Comparison of ENCODE assay signal across 2 cellular contexts in the genomic region with DNA sequence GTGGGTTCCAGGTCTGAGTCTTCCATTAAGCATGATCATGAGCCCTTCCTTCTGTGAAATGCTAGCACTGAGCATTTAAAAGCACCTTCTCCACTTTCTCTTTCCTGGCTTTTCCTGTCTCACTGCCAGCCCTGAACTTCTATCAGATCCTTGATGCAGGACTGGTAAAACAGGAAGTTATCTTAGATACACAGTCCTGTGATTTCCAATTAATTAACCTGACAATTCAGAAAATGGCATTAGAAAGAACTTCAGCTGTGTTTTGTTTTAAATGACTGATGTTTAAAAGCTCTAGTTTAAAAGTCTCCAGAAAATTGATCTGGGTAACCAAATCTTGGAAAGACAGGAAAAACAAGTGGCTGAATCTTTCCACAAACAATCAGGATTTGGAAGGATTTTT.
TF ChIP-seq lines count a peak whose summit lies in the region.

No MANE protein-coding gene starts in this region.

TF ChIP-seq in IMR-90, 13 proteins besides CTCF, POLR2A, EP300 and RAD21:
- TF ChIP-seq, protein P1, sequence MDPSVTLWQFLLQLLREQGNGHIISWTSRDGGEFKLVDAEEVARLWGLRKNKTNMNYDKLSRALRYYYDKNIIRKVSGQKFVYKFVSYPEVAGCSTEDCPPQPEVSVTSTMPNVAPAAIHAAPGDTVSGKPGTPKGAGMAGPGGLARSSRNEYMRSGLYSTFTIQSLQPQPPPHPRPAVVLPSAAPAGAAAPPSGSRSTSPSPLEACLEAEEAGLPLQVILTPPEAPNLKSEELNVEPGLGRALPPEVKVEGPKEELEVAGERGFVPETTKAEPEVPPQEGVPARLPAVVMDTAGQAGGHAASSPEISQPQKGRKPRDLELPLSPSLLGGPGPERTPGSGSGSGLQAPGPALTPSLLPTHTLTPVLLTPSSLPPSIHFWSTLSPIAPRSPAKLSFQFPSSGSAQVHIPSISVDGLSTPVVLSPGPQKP (IDR thresholded peaks at IDR 0.05; ENCODE audit: borderline replicate concordance, low read depth, low read length): no peak
TF ChIP-seq in IMR-90: peak in this region for 0.

TF ChIP-seq in GM23338, 12 proteins besides CTCF, POLR2A, EP300 and RAD21:
- TF ChIP-seq, protein P2, sequence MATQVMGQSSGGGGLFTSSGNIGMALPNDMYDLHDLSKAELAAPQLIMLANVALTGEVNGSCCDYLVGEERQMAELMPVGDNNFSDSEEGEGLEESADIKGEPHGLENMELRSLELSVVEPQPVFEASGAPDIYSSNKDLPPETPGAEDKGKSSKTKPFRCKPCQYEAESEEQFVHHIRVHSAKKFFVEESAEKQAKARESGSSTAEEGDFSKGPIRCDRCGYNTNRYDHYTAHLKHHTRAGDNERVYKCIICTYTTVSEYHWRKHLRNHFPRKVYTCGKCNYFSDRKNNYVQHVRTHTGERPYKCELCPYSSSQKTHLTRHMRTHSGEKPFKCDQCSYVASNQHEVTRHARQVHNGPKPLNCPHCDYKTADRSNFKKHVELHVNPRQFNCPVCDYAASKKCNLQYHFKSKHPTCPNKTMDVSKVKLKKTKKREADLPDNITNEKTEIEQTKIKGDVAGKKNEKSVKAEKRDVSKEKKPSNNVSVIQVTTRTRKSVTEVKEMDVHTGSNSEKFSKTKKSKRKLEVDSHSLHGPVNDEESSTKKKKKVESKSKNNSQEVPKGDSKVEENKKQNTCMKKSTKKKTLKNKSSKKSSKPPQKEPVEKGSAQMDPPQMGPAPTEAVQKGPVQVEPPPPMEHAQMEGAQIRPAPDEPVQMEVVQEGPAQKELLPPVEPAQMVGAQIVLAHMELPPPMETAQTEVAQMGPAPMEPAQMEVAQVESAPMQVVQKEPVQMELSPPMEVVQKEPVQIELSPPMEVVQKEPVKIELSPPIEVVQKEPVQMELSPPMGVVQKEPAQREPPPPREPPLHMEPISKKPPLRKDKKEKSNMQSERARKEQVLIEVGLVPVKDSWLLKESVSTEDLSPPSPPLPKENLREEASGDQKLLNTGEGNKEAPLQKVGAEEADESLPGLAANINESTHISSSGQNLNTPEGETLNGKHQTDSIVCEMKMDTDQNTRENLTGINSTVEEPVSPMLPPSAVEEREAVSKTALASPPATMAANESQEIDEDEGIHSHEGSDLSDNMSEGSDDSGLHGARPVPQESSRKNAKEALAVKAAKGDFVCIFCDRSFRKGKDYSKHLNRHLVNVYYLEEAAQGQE (IDR thresholded peaks at IDR 0.05; ENCODE audit: unreplicated experiment): no peak
- no peak for TF ChIP-seq STAT1 (IDR thresholded peaks at IDR 0.05; ENCODE audit: unreplicated experiment)
- TF ChIP-seq ZNF114 (CRISPR knock-in tag; IDR thresholded peaks at IDR 0.05): no peak
- no peak for TF ChIP-seq EZH2 (IDR thresholded peaks at IDR 0.05; ENCODE audit: low read depth, unreplicated experiment)
- TF ChIP-seq ZNF331 (CRISPR knock-in tag; IDR thresholded peaks at IDR 0.05; ENCODE audit: low read depth): no peak
- TF ChIP-seq, protein P3, sequence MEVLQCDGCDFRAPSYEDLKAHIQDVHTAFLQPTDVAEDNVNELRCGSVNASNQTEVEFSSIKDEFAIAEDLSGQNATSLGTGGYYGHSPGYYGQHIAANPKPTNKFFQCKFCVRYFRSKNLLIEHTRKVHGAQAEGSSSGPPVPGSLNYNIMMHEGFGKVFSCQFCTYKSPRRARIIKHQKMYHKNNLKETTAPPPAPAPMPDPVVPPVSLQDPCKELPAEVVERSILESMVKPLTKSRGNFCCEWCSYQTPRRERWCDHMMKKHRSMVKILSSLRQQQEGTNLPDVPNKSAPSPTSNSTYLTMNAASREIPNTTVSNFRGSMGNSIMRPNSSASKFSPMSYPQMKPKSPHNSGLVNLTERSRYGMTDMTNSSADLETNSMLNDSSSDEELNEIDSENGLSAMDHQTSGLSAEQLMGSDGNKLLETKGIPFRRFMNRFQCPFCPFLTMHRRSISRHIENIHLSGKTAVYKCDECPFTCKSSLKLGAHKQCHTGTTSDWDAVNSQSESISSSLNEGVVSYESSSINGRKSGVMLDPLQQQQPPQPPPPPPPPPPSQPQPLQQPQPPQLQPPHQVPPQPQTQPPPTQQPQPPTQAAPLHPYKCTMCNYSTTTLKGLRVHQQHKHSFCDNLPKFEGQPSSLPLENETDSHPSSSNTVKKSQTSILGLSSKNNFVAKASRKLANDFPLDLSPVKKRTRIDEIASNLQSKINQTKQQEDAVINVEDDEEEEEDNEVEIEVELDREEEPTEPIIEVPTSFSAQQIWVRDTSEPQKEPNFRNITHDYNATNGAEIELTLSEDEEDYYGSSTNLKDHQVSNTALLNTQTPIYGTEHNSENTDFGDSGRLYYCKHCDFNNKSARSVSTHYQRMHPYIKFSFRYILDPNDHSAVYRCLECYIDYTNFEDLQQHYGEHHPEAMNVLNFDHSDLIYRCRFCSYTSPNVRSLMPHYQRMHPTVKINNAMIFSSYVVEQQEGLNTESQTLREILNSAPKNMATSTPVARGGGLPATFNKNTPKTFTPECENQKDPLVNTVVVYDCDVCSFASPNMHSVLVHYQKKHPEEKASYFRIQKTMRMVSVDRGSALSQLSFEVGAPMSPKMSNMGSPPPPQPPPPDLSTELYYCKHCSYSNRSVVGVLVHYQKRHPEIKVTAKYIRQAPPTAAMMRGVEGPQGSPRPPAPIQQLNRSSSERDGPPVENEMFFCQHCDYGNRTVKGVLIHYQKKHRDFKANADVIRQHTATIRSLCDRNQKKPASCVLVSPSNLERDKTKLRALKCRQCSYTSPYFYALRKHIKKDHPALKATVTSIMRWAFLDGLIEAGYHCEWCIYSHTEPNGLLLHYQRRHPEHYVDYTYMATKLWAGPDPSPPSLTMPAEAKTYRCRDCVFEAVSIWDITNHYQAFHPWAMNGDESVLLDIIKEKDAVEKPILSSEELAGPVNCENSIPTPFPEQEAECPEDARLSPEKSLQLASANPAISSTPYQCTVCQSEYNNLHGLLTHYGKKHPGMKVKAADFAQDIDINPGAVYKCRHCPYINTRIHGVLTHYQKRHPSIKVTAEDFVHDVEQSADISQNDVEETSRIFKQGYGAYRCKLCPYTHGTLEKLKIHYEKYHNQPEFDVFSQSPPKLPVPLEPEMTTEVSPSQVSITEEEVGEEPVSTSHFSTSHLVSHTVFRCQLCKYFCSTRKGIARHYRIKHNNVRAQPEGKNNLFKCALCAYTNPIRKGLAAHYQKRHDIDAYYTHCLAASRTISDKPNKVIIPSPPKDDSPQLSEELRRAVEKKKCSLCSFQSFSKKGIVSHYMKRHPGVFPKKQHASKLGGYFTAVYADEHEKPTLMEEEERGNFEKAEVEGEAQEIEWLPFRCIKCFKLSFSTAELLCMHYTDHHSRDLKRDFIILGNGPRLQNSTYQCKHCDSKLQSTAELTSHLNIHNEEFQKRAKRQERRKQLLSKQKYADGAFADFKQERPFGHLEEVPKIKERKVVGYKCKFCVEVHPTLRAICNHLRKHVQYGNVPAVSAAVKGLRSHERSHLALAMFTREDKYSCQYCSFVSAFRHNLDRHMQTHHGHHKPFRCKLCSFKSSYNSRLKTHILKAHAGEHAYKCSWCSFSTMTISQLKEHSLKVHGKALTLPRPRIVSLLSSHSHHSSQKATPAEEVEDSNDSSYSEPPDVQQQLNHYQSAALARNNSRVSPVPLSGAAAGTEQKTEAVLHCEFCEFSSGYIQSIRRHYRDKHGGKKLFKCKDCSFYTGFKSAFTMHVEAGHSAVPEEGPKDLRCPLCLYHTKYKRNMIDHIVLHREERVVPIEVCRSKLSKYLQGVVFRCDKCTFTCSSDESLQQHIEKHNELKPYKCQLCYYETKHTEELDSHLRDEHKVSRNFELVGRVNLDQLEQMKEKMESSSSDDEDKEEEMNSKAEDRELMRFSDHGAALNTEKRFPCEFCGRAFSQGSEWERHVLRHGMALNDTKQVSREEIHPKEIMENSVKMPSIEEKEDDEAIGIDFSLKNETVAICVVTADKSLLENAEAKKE (CRISPR knock-in tag; IDR thresholded peaks at IDR 0.05): no peak
- no peak for TF ChIP-seq CREB1 (CRISPR knock-in tag; IDR thresholded peaks at IDR 0.05; ENCODE audit: low read depth)
- TF ChIP-seq, protein P4, sequence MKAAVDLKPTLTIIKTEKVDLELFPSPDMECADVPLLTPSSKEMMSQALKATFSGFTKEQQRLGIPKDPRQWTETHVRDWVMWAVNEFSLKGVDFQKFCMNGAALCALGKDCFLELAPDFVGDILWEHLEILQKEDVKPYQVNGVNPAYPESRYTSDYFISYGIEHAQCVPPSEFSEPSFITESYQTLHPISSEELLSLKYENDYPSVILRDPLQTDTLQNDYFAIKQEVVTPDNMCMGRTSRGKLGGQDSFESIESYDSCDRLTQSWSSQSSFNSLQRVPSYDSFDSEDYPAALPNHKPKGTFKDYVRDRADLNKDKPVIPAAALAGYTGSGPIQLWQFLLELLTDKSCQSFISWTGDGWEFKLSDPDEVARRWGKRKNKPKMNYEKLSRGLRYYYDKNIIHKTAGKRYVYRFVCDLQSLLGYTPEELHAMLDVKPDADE (IDR thresholded peaks at IDR 0.05): no peak
- no peak for TF ChIP-seq POLR2AphosphoS5 (IDR thresholded peaks at IDR 0.05; ENCODE audit: low read depth)
- no peak for TF ChIP-seq EZH2phosphoT487 (IDR thresholded peaks at IDR 0.05; ENCODE audit: unreplicated experiment)
TF ChIP-seq in GM23338: peak in this region for 0.
